In genomic region chr14:99668998-99669314, GRCh38 we compare ENCODE assay signal across 25 cellular contexts.
"Had no signal": no experiment of that assay in that cellular context is flagged by ENCODE, and none has a peak within 500 bp of the region (broad histone marks: within the 10 kb centered on the region; RNA-seq: fewer than 3 reads in every experiment).

No MANE protein-coding gene starts in this region.

- H3K9me3 Mint-ChIP-seq: activated CD4-positive, alpha-beta T cell treated with anti-CD3 and anti-CD28 coated beads, Interleukin-2, amount 10 ng/mL, durations not matched to agents 7 days and 5 days; activated naive CD4-positive, alpha-beta T cell treated with anti-CD3 and anti-CD28 coated beads, Interleukin-2, amount 10 ng/mL, durations not matched to agents 7 days and 5 days; activated naive CD8-positive, alpha-beta T cell treated with anti-CD3 and anti-CD28 coated beads, Interleukin-2, amount 50 U/mL, for 24 hours; activated T-cell treated with anti-CD3 and anti-CD28 coated beads, Interleukin-2, amount 50 U/mL, for 4 hours; mesothelial cell of epicardium; natural killer cell treated with Interleukin-12 subunit alpha and Interleukin-12 subunit beta and Interleukin-15 and Interleukin-18, amount 100 ng/mL, for 72 hours; stimulated activated naive CD8-positive, alpha-beta T cell treated with anti-CD3 and anti-CD28 coated beads, Interleukin-15, amount 100 ng/mL, for 72 hours had no signal

- H3K27ac ChIP-seq: breast epithelium, gastrocnemius medialis, ovary, right lobe of liver, suprapubic skin, upper lobe of left lung had no signal

- H3K4me3 Mint-ChIP-seq: activated CD4-positive, alpha-beta T cell treated with anti-CD3 and anti-CD28 coated beads, Interleukin-2, amount 10 ng/mL, durations not matched to agents 7 days and 5 days; activated naive CD4-positive, alpha-beta T cell treated with anti-CD3 and anti-CD28 coated beads, Interleukin-2, amount 10 ng/mL, durations not matched to agents 7 days and 5 days; activated naive CD8-positive, alpha-beta T cell treated with anti-CD3 and anti-CD28 coated beads, Interleukin-2, amount 50 U/mL, for 24 hours; activated T-cell treated with anti-CD3 and anti-CD28 coated beads, Interleukin-2, amount 50 U/mL, for 4 hours; mesothelial cell of epicardium; natural killer cell treated with Interleukin-12 subunit alpha and Interleukin-12 subunit beta and Interleukin-15 and Interleukin-18, amount 100 ng/mL, for 72 hours; stimulated activated naive CD8-positive, alpha-beta T cell treated with anti-CD3 and anti-CD28 coated beads, Interleukin-15, amount 100 ng/mL, for 72 hours had no signal

- H3K36me3 ChIP-seq: breast epithelium, gastrocnemius medialis, ovary, right lobe of liver, upper lobe of left lung had no signal

- FAIRE-seq: kidney, small intestine had no signal

- H3K4me1 Mint-ChIP-seq: stimulated activated naive CD8-positive, alpha-beta T cell treated with anti-CD3 and anti-CD28 coated beads, Interleukin-15, amount 100 ng/mL, for 72 hours had no signal

- ATAC-seq: activated CD4-positive, CD25-positive, alpha-beta regulatory T cell treated with anti-CD3 and anti-CD28 coated beads, Interleukin-2, amount 50 U/mL, for 24 hours; activated naive CD8-positive, alpha-beta T cell treated with anti-CD3 and anti-CD28 coated beads, Interleukin-2, amount 50 U/mL, for 24 hours; activated T-cell treated with anti-CD3 and anti-CD28 coated beads, Interleukin-2, amount 50 U/mL, for 4 hours; gastrocnemius medialis; left lobe of liver; natural killer cell treated with Interleukin-12 subunit alpha and Interleukin-12 subunit beta and Interleukin-15 and Interleukin-18, amount 100 ng/mL, for 72 hours; right lobe of liver; stimulated activated naive CD8-positive, alpha-beta T cell treated with anti-CD3 and anti-CD28 coated beads, Interleukin-15, amount 100 ng/mL, for 72 hours had no signal

- H3K9me3 ChIP-seq: breast epithelium, gastrocnemius medialis, ovary, right lobe of liver, suprapubic skin, upper lobe of left lung had no signal

- H3K36me3 Mint-ChIP-seq: activated naive CD4-positive, alpha-beta T cell treated with anti-CD3 and anti-CD28 coated beads, Interleukin-2, amount 10 ng/mL, durations not matched to agents 7 days and 5 days; mesothelial cell of epicardium; natural killer cell treated with Interleukin-12 subunit alpha and Interleukin-12 subunit beta and Interleukin-15 and Interleukin-18, amount 100 ng/mL, for 72 hours had no signal

- H3K27me3 Mint-ChIP-seq: activated CD4-positive, alpha-beta T cell treated with anti-CD3 and anti-CD28 coated beads, Interleukin-2, amount 10 ng/mL, durations not matched to agents 7 days and 5 days had no signal

- H3K4me3 ChIP-seq: breast epithelium, gastrocnemius medialis, lung, ovary, right lobe of liver, suprapubic skin, upper lobe of left lung had no signal

- DNase-seq: activated CD4-positive, alpha-beta T cell treated with anti-CD3 and anti-CD28 coated beads, Interleukin-2, amount 10 ng/mL, durations not matched to agents 7 days and 5 days; activated CD8-positive, alpha-beta memory T cell treated with anti-CD3 and anti-CD28 coated beads, Interleukin-2, amount 50 U/mL, for 4 hours; activated naive CD4-positive, alpha-beta T cell treated with anti-CD3 and anti-CD28 coated beads, Interleukin-2, amount 10 ng/mL, durations not matched to agents 7 days and 5 days; activated naive CD8-positive, alpha-beta T cell treated with anti-CD3 and anti-CD28 coated beads, Interleukin-2, amount 50 U/mL, for 24 hours; activated T-cell treated with anti-CD3 and anti-CD28 coated beads, Interleukin-2, amount 50 U/mL, for 4 hours; anterior cingulate cortex; cortex of kidney; gastrocnemius medialis; head of caudate nucleus; kidney; ovary; small intestine; stimulated activated CD4-positive, alpha-beta T cell treated with anti-CD3 and anti-CD28 coated beads, Interleukin-15, amount 100 ng/mL, for 24 hours; stimulated activated CD4-positive, alpha-beta T cell treated with anti-CD3 and anti-CD28 coated beads, Interleukin-2, amount 100 ng/mL, for 48 hours; stimulated activated naive CD8-positive, alpha-beta T cell treated with anti-CD3 and anti-CD28 coated beads, Interleukin-15, amount 100 ng/mL, for 72 hours; T-helper 1 cell; upper lobe of left lung had no signal

- H3K27ac Mint-ChIP-seq: activated CD4-positive, alpha-beta T cell treated with anti-CD3 and anti-CD28 coated beads, Interleukin-2, amount 10 ng/mL, durations not matched to agents 7 days and 5 days; activated naive CD4-positive, alpha-beta T cell treated with anti-CD3 and anti-CD28 coated beads, Interleukin-2, amount 10 ng/mL, durations not matched to agents 7 days and 5 days; activated naive CD8-positive, alpha-beta T cell treated with anti-CD3 and anti-CD28 coated beads, Interleukin-2, amount 50 U/mL, for 24 hours; mesothelial cell of epicardium; natural killer cell treated with Interleukin-12 subunit alpha and Interleukin-12 subunit beta and Interleukin-15 and Interleukin-18, amount 100 ng/mL, for 72 hours; stimulated activated naive CD8-positive, alpha-beta T cell treated with anti-CD3 and anti-CD28 coated beads, Interleukin-15, amount 100 ng/mL, for 72 hours had no signal
